In genomic region chr20:63210011-63210605, GRCh38 we compare ENCODE assay signal across 1 cellular context.
TF ChIP-seq lines count a peak whose summit lies in the region.

No MANE protein-coding gene starts in this region.

TF ChIP-seq in HepG2, 621 proteins besides CTCF, POLR2A, EP300 and RAD21:
- TF ChIP-seq NFYC (CRISPR knock-in tag; IDR thresholded peaks at IDR 0.05) (no peak), FOSL2 (CRISPR knock-in tag; IDR thresholded peaks at IDR 0.05) (0 out of 2 replicates have a peak, but pooled peaks have one; percentile 0)
